In the genomic region with DNA sequence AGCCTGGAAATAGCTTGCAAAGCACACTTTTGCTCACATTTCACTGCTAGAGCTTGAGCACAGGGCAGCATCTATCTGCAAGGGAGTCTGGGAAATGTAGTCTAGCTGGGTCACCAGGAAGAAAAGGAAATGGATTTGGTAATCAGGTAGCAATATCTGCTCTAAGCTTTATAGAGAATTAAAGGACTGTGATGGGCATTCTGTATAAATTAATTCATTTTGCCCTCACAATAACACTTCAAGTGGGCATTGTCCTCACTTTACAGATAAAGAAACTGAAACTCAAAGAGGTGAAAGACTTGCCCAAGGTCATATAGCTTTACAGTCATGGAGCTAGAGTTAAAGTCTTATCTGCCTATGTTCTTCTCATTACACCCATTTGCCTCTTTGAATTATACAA, we compare ENCODE assay signal across 18 cellular contexts. TPM values are rescaled to one million over a fixed set of nuclear protein-coding genes. Genes with fewer than 3 reads are reported as not detected.
A peak's percentile ranks its signal among the peaks of the same experiment; 100 is the strongest.
DNase-seq lines count a peak whose midpoint lies in the region; ATAC-seq and TF ChIP-seq lines count a peak whose summit lies in the region.
"Had no signal": no experiment of that assay in that cellular context is flagged by ENCODE, and none has a peak within 500 bp of the region (broad histone marks: within the 10 kb centered on the region; RNA-seq: fewer than 3 reads in every experiment).

No MANE protein-coding gene starts in this region.

- H4K20me1 ChIP-seq in PC-9 (ENCODE audit: insufficient read depth): no peaks in the 10 kb centered on the region

- no peak for TF ChIP-seq POLR2A in transverse colon (IDR thresholded peaks at IDR 0.05)

- H3K36me3 ChIP-seq in PC-9 (ENCODE audit: low read depth) (no peaks in the 10 kb centered on the region), transverse colon (no peaks in the 10 kb centered on the region)
- H3K36me3 ChIP-seq: gastroesophageal sphincter, right atrium auricular region, SJSA1 had no signal

- CTCF ChIA-PET in PC-9 (lab: Charles Lee): interaction anchor here (0.8 kb wide), 1 partner anchor 24 kb away, joined by 8 read pairs; no protein-coding TSS in a partner anchor

- H3K4me1 Mint-ChIP-seq in IgD-negative memory B cell: peaks cover 12 to 21% (median 13%) of the 10 kb centered on the region in 3 donors
- H3K4me1 Mint-ChIP-seq in memory B cell: peaks cover 13% of the 10 kb centered on the region
- H3K4me1 Mint-ChIP-seq: brain had no signal

- no peak for TF ChIP-seq CTCF in PC-9 (conservative IDR thresholded peaks at IDR 0.05)
- no peak for TF ChIP-seq CTCF in transverse colon (IDR thresholded peaks at IDR 0.05)

- H3K27ac ChIP-seq in PC-9 (no peak overlapping the region), transverse colon (no peak overlapping the region)
- H3K27ac ChIP-seq: gastroesophageal sphincter, right atrium auricular region, SJSA1 had no signal

- H3K4me1 ChIP-seq in PC-9 (replicated peaks; ENCODE audit: insufficient read depth): no peaks in the 10 kb centered on the region
- H3K4me1 ChIP-seq in transverse colon: no peaks in the 10 kb centered on the region
- H3K4me1 ChIP-seq: gastroesophageal sphincter, right atrium auricular region had no signal

- no peak overlapping the region for H3K4me2 ChIP-seq in PC-9

- no peak for TF ChIP-seq EP300 in transverse colon (IDR thresholded peaks at IDR 0.05; ENCODE audit: low read depth)

- in situ Hi-C loops in SK-MEL-5 (cut with HindIII; ENCODE audit: low pct_unique_long_range_greater_than_20kb, low sequenced_read_pairs) (no loop called here), transverse colon (cut with MboI; ENCODE audit: low pct_ligation_motif_present in 1 of 4, low pct_unique_long_range_greater_than_20kb in 1 of 4, low sequenced_read_pairs in 3 of 4) (no loop called here)

- H3K79me2 ChIP-seq in PC-9 (ENCODE audit: low read depth): no peaks in the 10 kb centered on the region

- H3K4me3 Mint-ChIP-seq in IgD-negative memory B cell: no peak overlapping the region
- H3K4me3 Mint-ChIP-seq in memory B cell: no peak overlapping the region
- H3K4me3 Mint-ChIP-seq: activated CD4-positive, alpha-beta T cell treated with anti-CD3 and anti-CD28 coated beads, Interleukin-2, amount 10 ng/mL, durations not matched to agents 24 days and 14 days; activated naive CD4-positive, alpha-beta T cell treated with anti-CD3 and anti-CD28 coated beads, Interleukin-2, amount 10 ng/mL, durations not matched to agents 7 days and 5 days; brain; CD8-positive, alpha-beta memory T cell had no signal

- POLR2A ChIA-PET in PC-9 (lab: Charles Lee; ENCODE audit: unreplicated experiment): no interaction called here

- BruUV-seq in PC-9 (replicated peaks; lab: Mats Ljungman, UMichigan): no TSS peak

- no peak overlapping the region for H3K4me3 ChIP-seq in PC-9
- H3K4me3 ChIP-seq in transverse colon: no peak overlapping the region
- H3K4me3 ChIP-seq: gastroesophageal sphincter, right atrium auricular region, SJSA1 had no signal

- no peaks in the 10 kb centered on the region for H3K9me2 ChIP-seq in PC-9 (ENCODE audit: insufficient read depth)

- ATAC-seq in memory B cell (ENCODE audit: low read depth) (no peak), GM18520 (IDR thresholded peaks at IDR 0.05; ENCODE audit: unreplicated experiment) (no peak)
- ATAC-seq: gastroesophageal sphincter, left ventricle myocardium superior had no signal

- H3K36me3 Mint-ChIP-seq in IgD-negative memory B cell (no peaks in the 10 kb centered on the region), memory B cell (no peaks in the 10 kb centered on the region)
- H3K36me3 Mint-ChIP-seq: brain; CD8-positive, alpha-beta memory T cell had no signal

- H3F3A ChIP-seq in PC-9 (ENCODE audit: insufficient read depth, low read depth): no peaks in the 10 kb centered on the region; the same call in 1 of the 2 replicates

- H3K27ac Mint-ChIP-seq in IgD-negative memory B cell (peak overlapping the region; percentile 24 to 89 (median 47)), memory B cell (peak overlapping the region; percentile 37)
- H3K27ac Mint-ChIP-seq: activated CD4-positive, alpha-beta T cell treated with anti-CD3 and anti-CD28 coated beads, Interleukin-2, amount 10 ng/mL, durations not matched to agents 24 days and 14 days; activated naive CD4-positive, alpha-beta T cell treated with anti-CD3 and anti-CD28 coated beads, Interleukin-2, amount 10 ng/mL, durations not matched to agents 7 days and 5 days; brain had no signal

- H3K9me3 Mint-ChIP-seq in IgD-negative memory B cell (no peaks in the 10 kb centered on the region), memory B cell (no peaks in the 10 kb centered on the region)
- H3K9me3 Mint-ChIP-seq: activated CD4-positive, alpha-beta T cell treated with anti-CD3 and anti-CD28 coated beads, Interleukin-2, amount 10 ng/mL, durations not matched to agents 24 days and 14 days; activated naive CD4-positive, alpha-beta T cell treated with anti-CD3 and anti-CD28 coated beads, Interleukin-2, amount 10 ng/mL, durations not matched to agents 7 days and 5 days; CD8-positive, alpha-beta memory T cell had no signal

- H3K27me3 Mint-ChIP-seq in IgD-negative memory B cell: no peaks in the 10 kb centered on the region
- no peaks in the 10 kb centered on the region for H3K27me3 Mint-ChIP-seq in memory B cell
- H3K27me3 Mint-ChIP-seq: activated CD4-positive, alpha-beta T cell treated with anti-CD3 and anti-CD28 coated beads, Interleukin-2, amount 10 ng/mL, durations not matched to agents 24 days and 14 days; activated naive CD4-positive, alpha-beta T cell treated with anti-CD3 and anti-CD28 coated beads, Interleukin-2, amount 10 ng/mL, durations not matched to agents 7 days and 5 days; brain; CD8-positive, alpha-beta memory T cell had no signal

- H3K27me3 ChIP-seq in PC-9 (ENCODE audit: insufficient read depth, low read depth) (no peaks in the 10 kb centered on the region), transverse colon (no peaks in the 10 kb centered on the region)
- H3K27me3 ChIP-seq: gastroesophageal sphincter, right atrium auricular region, SJSA1 had no signal

- H2AFZ ChIP-seq in PC-9: no peak overlapping the region

- intact Hi-C loops in PC-9 (cut with micrococcal nuclease; ENCODE audit: unreplicated experiment): no loop called here
- intact Hi-C loops in transverse colon (cut with DNase I; ENCODE audit: low total_unique reads): no loop called here

- DNase-seq in SIG-M5 treated with dmso at 0.1 percent for 504 hours (lab: John Stamatoyannopoulos, UW; ENCODE audit: unreplicated experiment): peak; percentile 44
- DNase-seq in SIG-M5 (lab: John Stamatoyannopoulos, UW): no peak
- peak; percentile 32 for DNase-seq in SK-MEL-5 (ENCODE audit: low read depth, low spot score)
- DNase-seq in memory B cell (ENCODE audit: low spot score in 2 of 2): no peak
- DNase-seq in PC-9: no peak
- no peak for DNase-seq in transverse colon
- DNase-seq: activated CD4-positive, alpha-beta T cell treated with anti-CD3 and anti-CD28 coated beads, Interleukin-2, amount 10 ng/mL, durations not matched to agents 24 days and 14 days; activated naive CD4-positive, alpha-beta T cell treated with anti-CD3 and anti-CD28 coated beads, Interleukin-2, amount 10 ng/mL, durations not matched to agents 7 days and 5 days; left ventricle myocardium superior; NCI-H1417 treated with DMSO at 0.1 percent for 48 hours; NCI-H2171 treated with DMSO at 0.1 percent for 48 hours had no signal

- H3K9me3 ChIP-seq in PC-9 (ENCODE audit: insufficient read depth, low read depth) (no peaks in the 10 kb centered on the region), transverse colon (no peaks in the 10 kb centered on the region)
- H3K9me3 ChIP-seq: gastroesophageal sphincter, right atrium auricular region, SJSA1 had no signal

RNA-seq across cellular contexts. Expression of gene PTPRJ, which starts 25.0 kb away (rescaled TPM):
- 8.1 TPM for polyA plus RNA-seq in IgD-negative memory B cell
- 39.4 and 40.1 TPM in 2 replicates for total RNA-seq in SK-MEL-5 (2014; rRNA removed; shearing (Covaris generic))
- 39.0 and 54.7 TPM in 2 replicates for polyA plus RNA-seq in SK-MEL-5 (2015; cell fraction: cytosol; rRNA removed)
- polyA plus RNA-seq in SK-MEL-5 (2015; cell fraction: nucleus; rRNA removed): 37.4 and 40.4 TPM in 2 replicates
- total RNA-seq in PC-9 (2021): 43.3 and 43.7 TPM in 2 replicates
- 10 to 100 TPM; 25.3 to 40.8 (median 31.7) TPM for total RNA-seq in transverse colon

Comparison
In these comparisons a context has a peak if more than half of its experiments do, and no peak if none do; other contexts are left out.
1. DNase-seq: peak in SIG-M5 treated with dmso at 0.1 percent for 504 hours (single experiment) and SK-MEL-5 (single experiment); none in SIG-M5 (single experiment), memory B cell (0 of 2), PC-9 (0 of 2) and transverse colon (single experiment).